Comparison of ENCODE assay signal across 8 cellular contexts in genomic region chr2:200703132-200703925, GRCh38.
DNase-seq lines count a peak whose midpoint lies in the region; ATAC-seq lines count a peak whose summit lies in the region.

No MANE protein-coding gene starts in this region.

- no peaks in the 10 kb centered on the region for H3K36me3 Mint-ChIP-seq in CD4-positive, alpha-beta memory T cell
- H3K36me3 Mint-ChIP-seq in activated naive CD8-positive, alpha-beta T cell treated with anti-CD3 and anti-CD28 coated beads, Interleukin-2, amount 50 U/mL, for 24 hours (ENCODE audit: low read depth), result no peaks in the 10 kb centered on the region
- H3K36me3 Mint-ChIP-seq in stimulated activated effector memory CD8-positive, alpha-beta T cell treated with anti-CD3 and anti-CD28 coated beads, Interleukin-12 subunit alpha, Interleukin-12 subunit beta, amount 100 ng/mL, for 72 hours, result no peaks in the 10 kb centered on the region

- CTCF ChIA-PET in CD4-positive, alpha-beta memory T cell (lab: Charles Lee; ENCODE audit: partially characterized antibody), result interaction anchor here (0.9 to 2.5 kb wide), 4 partner anchors 8 to 723 kb away, joined by 4 to 7 read pairs (median 5); no protein-coding TSS in a partner anchor

- H3K4me1 Mint-ChIP-seq in CD4-positive, alpha-beta memory T cell, result peaks cover 8 to 11% (median 9%) of the 10 kb centered on the region in 4 donors
- H3K4me1 Mint-ChIP-seq in activated naive CD8-positive, alpha-beta T cell treated with anti-CD3 and anti-CD28 coated beads, Interleukin-2, amount 50 U/mL, for 24 hours, result peaks cover 52% of the 10 kb centered on the region
- H3K4me1 Mint-ChIP-seq in stimulated activated effector memory CD8-positive, alpha-beta T cell treated with anti-CD3 and anti-CD28 coated beads, Interleukin-12 subunit alpha, Interleukin-12 subunit beta, amount 100 ng/mL, for 72 hours, result peaks cover 51% of the 10 kb centered on the region

- ATAC-seq in GM19351 (IDR thresholded peaks at IDR 0.05; ENCODE audit: unreplicated experiment) (peak; percentile 57), left ventricle myocardium superior (peak; percentile 28), HG03175 (IDR thresholded peaks at IDR 0.05; ENCODE audit: unreplicated experiment) (no peak)
- peak; percentile 25 for ATAC-seq in activated naive CD8-positive, alpha-beta T cell treated with anti-CD3 and anti-CD28 coated beads, Interleukin-2, amount 50 U/mL, for 24 hours
- ATAC-seq in stimulated activated effector memory CD8-positive, alpha-beta T cell treated with anti-CD3 and anti-CD28 coated beads, Interleukin-12 subunit alpha, Interleukin-12 subunit beta, amount 100 ng/mL, for 72 hours, result peak; percentile 96

- no peaks in the 10 kb centered on the region for H3K9me3 Mint-ChIP-seq in CD4-positive, alpha-beta memory T cell
- no peaks in the 10 kb centered on the region for H3K9me3 Mint-ChIP-seq in activated naive CD8-positive, alpha-beta T cell treated with anti-CD3 and anti-CD28 coated beads, Interleukin-2, amount 50 U/mL, for 24 hours
- no peaks in the 10 kb centered on the region for H3K9me3 Mint-ChIP-seq in stimulated activated effector memory CD8-positive, alpha-beta T cell treated with anti-CD3 and anti-CD28 coated beads, Interleukin-12 subunit alpha, Interleukin-12 subunit beta, amount 100 ng/mL, for 72 hours

- peaks cover 11% of the 10 kb centered on the region for H3K4me1 ChIP-seq in CD4-positive, alpha-beta memory T cell (ENCODE audit: insufficient read depth, low read length)

- H3K4me3 ChIP-seq in CD4-positive, alpha-beta memory T cell (ENCODE audit: low read length in 2 of 2), result no peak overlapping the region

- H3K4me3 Mint-ChIP-seq in CD4-positive, alpha-beta memory T cell, result peak overlapping the region in 2 of 8 donors; percentile 2 to 11
- H3K4me3 Mint-ChIP-seq in activated naive CD8-positive, alpha-beta T cell treated with anti-CD3 and anti-CD28 coated beads, Interleukin-2, amount 50 U/mL, for 24 hours, result no peak overlapping the region
- peak overlapping the region; percentile 22 for H3K4me3 Mint-ChIP-seq in stimulated activated effector memory CD8-positive, alpha-beta T cell treated with anti-CD3 and anti-CD28 coated beads, Interleukin-12 subunit alpha, Interleukin-12 subunit beta, amount 100 ng/mL, for 72 hours

- POLR2A ChIA-PET in CD4-positive, alpha-beta memory T cell (lab: Charles Lee; ENCODE audit: partially characterized antibody), result interaction anchor here (0.6 to 2.1 kb wide), 3 partner anchors 9 to 161 kb away, joined by 3 to 9 read pairs (median 8); partner anchors contain the start of gene CLK1

- H3K27me3 Mint-ChIP-seq in CD4-positive, alpha-beta memory T cell, result peaks cover 0 to 5% of the 10 kb centered on the region in 2 donors
- H3K27me3 Mint-ChIP-seq in activated naive CD8-positive, alpha-beta T cell treated with anti-CD3 and anti-CD28 coated beads, Interleukin-2, amount 50 U/mL, for 24 hours, result peaks cover 3% of the 10 kb centered on the region

- no peak overlapping the region for H3K27ac ChIP-seq in CD4-positive, alpha-beta memory T cell (ENCODE audit: low read depth, low read length)

- peak in 4 of 5 donors; percentile 26 to 32 (median 28) for DNase-seq in CD4-positive, alpha-beta memory T cell
- DNase-seq in NCI-H526 treated with DMSO at 0.1 percent for 48 hours (lab: John Stamatoyannopoulos, UW), result peak; percentile 26
- DNase-seq in activated naive CD8-positive, alpha-beta T cell treated with anti-CD3 and anti-CD28 coated beads, Interleukin-2, amount 50 U/mL, for 24 hours, result no peak
- DNase-seq in left ventricle myocardium superior, result no peak
- DNase-seq in stimulated activated effector memory CD8-positive, alpha-beta T cell treated with anti-CD3 and anti-CD28 coated beads, Interleukin-12 subunit alpha, Interleukin-12 subunit beta, amount 100 ng/mL, for 72 hours (ENCODE audit: low spot score in 2 of 2), result peak in 1 of 2 donors; percentile 67
- no peak for DNase-seq in retina

- no peaks in the 10 kb centered on the region for H3K27me3 ChIP-seq in CD4-positive, alpha-beta memory T cell (ENCODE audit: insufficient read depth, low read length)

- no peaks in the 10 kb centered on the region for H3K9me3 ChIP-seq in CD4-positive, alpha-beta memory T cell (ENCODE audit: control insufficient read depth in 1 of 2, low read length in 2 of 2)

- no peaks in the 10 kb centered on the region for H3K36me3 ChIP-seq in CD4-positive, alpha-beta memory T cell (ENCODE audit: insufficient read depth, low read length)

- peak overlapping the region in 4 of 7 donors; percentile 3 to 83 (median 49) for H3K27ac Mint-ChIP-seq in CD4-positive, alpha-beta memory T cell
- peak overlapping the region; percentile 5 for H3K27ac Mint-ChIP-seq in activated naive CD8-positive, alpha-beta T cell treated with anti-CD3 and anti-CD28 coated beads, Interleukin-2, amount 50 U/mL, for 24 hours
- H3K27ac Mint-ChIP-seq in stimulated activated effector memory CD8-positive, alpha-beta T cell treated with anti-CD3 and anti-CD28 coated beads, Interleukin-12 subunit alpha, Interleukin-12 subunit beta, amount 100 ng/mL, for 72 hours, result peak overlapping the region; percentile 90

- intact Hi-C loops in CD4-positive, alpha-beta memory T cell (cut with micrococcal nuclease), result loop anchor here (1.0 kb wide), 1 partner anchor 127 kb away; no protein-coding TSS in a partner anchor
- intact Hi-C loops in left ventricle myocardium superior (cut with micrococcal nuclease), result loop anchor here (10.0 kb wide), 1 partner anchor 719 kb away; no protein-coding TSS in a partner anchor

Comparison
In these comparisons a context has a peak if more than half of its experiments do, and no peak if none do; other contexts are left out.
1. DNase-seq: peak in CD4-positive, alpha-beta memory T cell (4 of 5) and NCI-H526 treated with DMSO at 0.1 percent for 48 hours (single experiment); none in activated naive CD8-positive, alpha-beta T cell treated with anti-CD3 and anti-CD28 coated beads, Interleukin-2, amount 50 U/mL, for 24 hours (single experiment), left ventricle myocardium superior (single experiment) and retina (single experiment).
2. H3K27ac Mint-ChIP-seq: peak in every context shown above with its lines; median percentile 90 in stimulated activated effector memory CD8-positive, alpha-beta T cell treated with anti-CD3 and anti-CD28 coated beads, Interleukin-12 subunit alpha, Interleukin-12 subunit beta, amount 100 ng/mL, for 72 hours; 49 in CD4-positive, alpha-beta memory T cell; 5 in activated naive CD8-positive, alpha-beta T cell treated with anti-CD3 and anti-CD28 coated beads, Interleukin-2, amount 50 U/mL, for 24 hours.